17 cellular contexts compared by ENCODE assay signal in genomic region chr15:80087104-80087503, GRCh38. TPM values are rescaled to one million over a fixed set of nuclear protein-coding genes. Genes with fewer than 3 reads are reported as not detected.
DNase-seq lines count a peak whose midpoint lies in the region; ATAC-seq and TF ChIP-seq lines count a peak whose summit lies in the region.
"Had no signal": no experiment of that assay in that cellular context is flagged by ENCODE, and none has a peak within 500 bp of the region (broad histone marks: within the 10 kb centered on the region; RNA-seq: fewer than 3 reads in every experiment).

No MANE protein-coding gene starts in this region.

- peaks cover 3% of the 10 kb centered on the region; the same call in 1 of the 2 replicates for H3K9me3 Mint-ChIP-seq in WTC11
- H3K9me3 Mint-ChIP-seq in progenitor cell of endocrine pancreas (ENCODE audit: low read depth), result peaks cover 9% of the 10 kb centered on the region
- no peaks in the 10 kb centered on the region for H3K9me3 Mint-ChIP-seq in activated CD4-positive, alpha-beta T cell treated with anti-CD3 and anti-CD28 coated beads, Interleukin-2, amount 10 ng/mL, durations not matched to agents 24 days and 14 days
- H3K9me3 Mint-ChIP-seq: effector memory CD8-positive, alpha-beta T cell had no signal

- no peaks in the 10 kb centered on the region for H3K36me3 ChIP-seq in H7 (replicated peaks; ENCODE audit: control insufficient read depth, insufficient read depth, low read length)
- H3K36me3 ChIP-seq: adrenal gland, Peyer's patch, uterus had no signal

- peak; percentile 35 for TF ChIP-seq CTCF in GM12864 (IDR thresholded peaks at IDR 0.05; ENCODE audit: low read depth, low read length, missing control alignments)
- TF ChIP-seq CTCF in WTC11 (IDR thresholded peaks at IDR 0.05), result no peak
- peak; percentile 18 for TF ChIP-seq CTCF in progenitor cell of endocrine pancreas (IDR thresholded peaks at IDR 0.05; ENCODE audit: unreplicated experiment)

- H3K4me1 Mint-ChIP-seq in WTC11 (peaks cover 24% of the 10 kb centered on the region), progenitor cell of endocrine pancreas (ENCODE audit: low read depth) (peaks cover 7% of the 10 kb centered on the region)
- H3K4me1 Mint-ChIP-seq in activated CD4-positive, alpha-beta T cell treated with anti-CD3 and anti-CD28 coated beads, Interleukin-2, amount 10 ng/mL, durations not matched to agents 24 days and 14 days, result peaks cover 10% of the 10 kb centered on the region

- POLR2A ChIA-PET in WTC11 (lab: Charles Lee), result no interaction called here

- H3K36me3 Mint-ChIP-seq in WTC11 (peaks cover 3% of the 10 kb centered on the region; the same call in 1 of the 2 replicates), progenitor cell of endocrine pancreas (ENCODE audit: insufficient read depth) (peaks cover 11% of the 10 kb centered on the region)
- peaks cover 10% of the 10 kb centered on the region for H3K36me3 Mint-ChIP-seq in activated CD4-positive, alpha-beta T cell treated with anti-CD3 and anti-CD28 coated beads, Interleukin-2, amount 10 ng/mL, durations not matched to agents 24 days and 14 days (ENCODE audit: low read depth)

- no peak for DNase-seq in GM12864 (ENCODE audit: low read depth)
- no peak for DNase-seq in WTC11 (ENCODE audit: low spot score)
- DNase-seq in fibroblast of peridontal ligament (ENCODE audit: extremely low read depth), result peak; percentile 45
- DNase-seq in progenitor cell of endocrine pancreas (ENCODE audit: low spot score, unreplicated experiment), result no peak
- DNase-seq in KG1 (lab: John Stamatoyannopoulos, UW), result no peak
- DNase-seq in activated CD4-positive, alpha-beta T cell treated with anti-CD3 and anti-CD28 coated beads, Interleukin-2, amount 10 ng/mL, durations not matched to agents 24 days and 14 days, result no peak
- DNase-seq in H7, result no peak
- DNase-seq: activated CD4-positive, CD25-positive, alpha-beta regulatory T cell treated with anti-CD3 and anti-CD28 coated beads, Interleukin-2, amount 50 U/mL, for 72 hours; activated CD8-positive, alpha-beta memory T cell treated with anti-CD3 and anti-CD28 coated beads, Interleukin-2, amount 50 U/mL, for 4 hours; activated effector memory CD4-positive, alpha-beta T cell treated with Interleukin-2 at 50 U/mL for 16 hours; adrenal gland; effector memory CD8-positive, alpha-beta T cell; foreskin melanocyte; Peyer's patch; T1000; uterus had no signal

- H3K27ac Mint-ChIP-seq in WTC11, result peak overlapping the region; percentile 35; the same call in 1 of the 2 replicates
- no peak overlapping the region for H3K27ac Mint-ChIP-seq in progenitor cell of endocrine pancreas
- H3K27ac Mint-ChIP-seq in activated CD4-positive, alpha-beta T cell treated with anti-CD3 and anti-CD28 coated beads, Interleukin-2, amount 10 ng/mL, durations not matched to agents 24 days and 14 days, result no peak overlapping the region
- H3K27ac Mint-ChIP-seq: effector memory CD8-positive, alpha-beta T cell had no signal

- H3K27me3 Mint-ChIP-seq in WTC11 (ENCODE audit: low read depth), result no peaks in the 10 kb centered on the region
- no peaks in the 10 kb centered on the region for H3K27me3 Mint-ChIP-seq in progenitor cell of endocrine pancreas
- H3K27me3 Mint-ChIP-seq in activated CD4-positive, alpha-beta T cell treated with anti-CD3 and anti-CD28 coated beads, Interleukin-2, amount 10 ng/mL, durations not matched to agents 24 days and 14 days, result no peaks in the 10 kb centered on the region
- H3K27me3 Mint-ChIP-seq: effector memory CD8-positive, alpha-beta T cell had no signal

- intact Hi-C loops in activated CD4-positive, alpha-beta T cell treated with anti-CD3 and anti-CD28 coated beads, Interleukin-2, amount 10 ng/mL, durations not matched to agents 24 days and 14 days (cut with micrococcal nuclease), result no loop called here

- H3K27me3 ChIP-seq in H7 (ENCODE audit: control insufficient read depth, insufficient read depth, low read length), result no peaks in the 10 kb centered on the region
- H3K27me3 ChIP-seq: adrenal gland, BLaER1, Peyer's patch, uterus had no signal

- H3K4me3 Mint-ChIP-seq in WTC11 (no peak overlapping the region), progenitor cell of endocrine pancreas (ENCODE audit: low read depth) (no peak overlapping the region)
- no peak overlapping the region for H3K4me3 Mint-ChIP-seq in activated CD4-positive, alpha-beta T cell treated with anti-CD3 and anti-CD28 coated beads, Interleukin-2, amount 10 ng/mL, durations not matched to agents 24 days and 14 days
- H3K4me3 Mint-ChIP-seq: effector memory CD8-positive, alpha-beta T cell had no signal

- CTCF ChIA-PET in WTC11 (lab: Charles Lee), result interaction anchor here (1.0 kb wide), 1 partner anchor 11 kb away, joined by 4 read pairs; no protein-coding TSS in a partner anchor

- H3K4me3 ChIP-seq in GM12864 (ENCODE audit: low read depth, low read length), result no peak overlapping the region
- H3K4me3 ChIP-seq in H7 (ENCODE audit: insufficient read depth, low read depth, low read length), result no peak overlapping the region
- H3K4me3 ChIP-seq: adrenal gland, BLaER1, Peyer's patch, uterus had no signal

- ATAC-seq in WTC11, result no peak
- ATAC-seq: effector memory CD8-positive, alpha-beta T cell had no signal

TF ChIP-seq in WTC11, 78 proteins besides CTCF, POLR2A, EP300 and RAD21:
- TF ChIP-seq SOX15 (CRISPR knock-in tag; IDR thresholded peaks at IDR 0.05) (no peak), FOXP1 (CRISPR knock-in tag; IDR thresholded peaks at IDR 0.05; ENCODE audit: borderline replicate concordance) (no peak), E2F5 (CRISPR knock-in tag; IDR thresholded peaks at IDR 0.05) (no peak), SMAD3 (CRISPR knock-in tag; IDR thresholded peaks at IDR 0.05; ENCODE audit: borderline replicate concordance) (no peak), ERG (CRISPR knock-in tag; IDR thresholded peaks at IDR 0.05) (no peak), ETV6 (CRISPR knock-in tag; IDR thresholded peaks at IDR 0.05) (no peak), NFE2L1 (CRISPR knock-in tag; IDR thresholded peaks at IDR 0.05) (no peak), GABPB1 (CRISPR knock-in tag; IDR thresholded peaks at IDR 0.05) (no peak), JUN (CRISPR knock-in tag; IDR thresholded peaks at IDR 0.05) (no peak)

RNA-seq across cellular contexts. Expression of gene ZFAND6, which starts 27.6 kb away (rescaled TPM):
- total RNA-seq in WTC11 (2021), result 108 to 119 TPM (median 114 TPM) in 3 replicates
- total RNA-seq in progenitor cell of endocrine pancreas, result 73.1 and 74.4 TPM in 2 replicates
- total RNA-seq in activated CD4-positive, alpha-beta T cell treated with anti-CD3 and anti-CD28 coated beads, Interleukin-2, amount 10 ng/mL, durations not matched to agents 24 days and 14 days, result 40.4 and 43.5 TPM in 2 replicates
- 213 and 238 TPM in 2 replicates for total RNA-seq in H7 (2014; rRNA removed; shearing (Covaris generic))
